Comparison of ENCODE assay signal across 28 cellular contexts in genomic region chr2:241415196-241415595, GRCh38.
"Had no signal": no experiment of that assay in that cellular context is flagged by ENCODE, and none has a peak within 500 bp of the region (broad histone marks: within the 10 kb centered on the region; RNA-seq: fewer than 3 reads in every experiment).

No MANE protein-coding gene starts in this region.

- H3K27me3 ChIP-seq: esophagus squamous epithelium, hepatocyte, spleen, testis, transverse colon, uterus had no signal

- H3K27ac Mint-ChIP-seq: dendritic cell treated with granulocyte-macrophage colony-stimulating factor and Interleukin-4, amounts not matched to agents 40 ng/mL and 50 ng/mL, for 4 days; effector memory CD8-positive, alpha-beta T cell; memory B cell; mesothelial cell of epicardium; natural killer cell; stimulated activated memory B cell treated with anti-CD40 and anti-IgM and Interleukin-4, amounts not matched to agents 10 μg/mL and 1 μg/mL and 100 μg/mL, for 72 hours; stimulated activated naive CD8-positive, alpha-beta T cell treated with anti-CD3 and anti-CD28 coated beads, Interleukin-15, Interleukin-2, amounts not matched to agents 100 ng/mL and 50 ng/mL, for 24 hours had no signal

- H3K4me3 ChIP-seq: esophagus squamous epithelium, hepatocyte, left ventricle myocardium inferior, lower lobe of right lung, prostate gland, spleen, testis, transverse colon, uterus had no signal

- H2AFZ ChIP-seq: hepatocyte, parathyroid adenoma had no signal

- H3K36me3 ChIP-seq: prostate gland, uterus had no signal

- H3K36me3 Mint-ChIP-seq: natural killer cell had no signal

- H3K9me3 Mint-ChIP-seq: dendritic cell treated with granulocyte-macrophage colony-stimulating factor and Interleukin-4, amounts not matched to agents 40 ng/mL and 50 ng/mL, for 4 days; effector memory CD8-positive, alpha-beta T cell; memory B cell; mesothelial cell of epicardium; natural killer cell; neural crest cell; stimulated activated memory B cell treated with anti-CD40 and anti-IgM and Interleukin-4, amounts not matched to agents 10 μg/mL and 1 μg/mL and 100 μg/mL, for 72 hours; stimulated activated naive CD8-positive, alpha-beta T cell treated with anti-CD3 and anti-CD28 coated beads, Interleukin-15, Interleukin-2, amounts not matched to agents 100 ng/mL and 50 ng/mL, for 24 hours had no signal

- H3K4me3 Mint-ChIP-seq: dendritic cell treated with granulocyte-macrophage colony-stimulating factor and Interleukin-4, amounts not matched to agents 40 ng/mL and 50 ng/mL, for 4 days; effector memory CD8-positive, alpha-beta T cell; memory B cell; mesothelial cell of epicardium; natural killer cell; neural crest cell; stimulated activated memory B cell treated with anti-CD40 and anti-IgM and Interleukin-4, amounts not matched to agents 10 μg/mL and 1 μg/mL and 100 μg/mL, for 72 hours; stimulated activated naive CD8-positive, alpha-beta T cell treated with anti-CD3 and anti-CD28 coated beads, Interleukin-15, Interleukin-2, amounts not matched to agents 100 ng/mL and 50 ng/mL, for 24 hours had no signal

- H3K9me3 ChIP-seq: esophagus squamous epithelium, left ventricle myocardium inferior, lower lobe of right lung, prostate gland, spleen, testis, transverse colon, uterus had no signal

- H3K4me1 ChIP-seq: esophagus squamous epithelium, left ventricle myocardium inferior, lower lobe of right lung, prostate gland, uterus had no signal

- H3K4me1 Mint-ChIP-seq: memory B cell; natural killer cell; stimulated activated memory B cell treated with anti-CD40 and anti-IgM and Interleukin-4, amounts not matched to agents 10 μg/mL and 1 μg/mL and 100 μg/mL, for 72 hours had no signal

- H3K27me3 Mint-ChIP-seq: effector memory CD8-positive, alpha-beta T cell; memory B cell; stimulated activated memory B cell treated with anti-CD40 and anti-IgM and Interleukin-4, amounts not matched to agents 10 μg/mL and 1 μg/mL and 100 μg/mL, for 72 hours; stimulated activated naive CD8-positive, alpha-beta T cell treated with anti-CD3 and anti-CD28 coated beads, Interleukin-15, Interleukin-2, amounts not matched to agents 100 ng/mL and 50 ng/mL, for 24 hours had no signal

- H3K27ac ChIP-seq: esophagus squamous epithelium, hepatocyte, left ventricle myocardium inferior, lower lobe of right lung, parathyroid adenoma, prostate gland, spleen, testis, transverse colon, uterus had no signal

- DNase-seq: effector memory CD8-positive, alpha-beta T cell; esophagus squamous epithelium; foreskin fibroblast; kidney; left cardiac atrium; left ventricle myocardium inferior; lower lobe of right lung; natural killer cell; occipital lobe; retina; spleen; stimulated activated CD4-positive, alpha-beta T cell treated with anti-CD3 and anti-CD28 coated beads, Interleukin-15, amount 100 ng/mL, for 24 hours; stimulated activated CD4-positive, alpha-beta T cell treated with anti-CD3 and anti-CD28 coated beads, Interleukin-1b, Interleukin-23, amount 100 ng/mL, for 48 hours; stimulated activated CD4-positive, alpha-beta T cell treated with anti-CD3 and anti-CD28 coated beads, Interleukin-4, amount 100 ng/mL, for 24 hours; transverse colon; uterus had no signal

- H3K4me2 ChIP-seq: hepatocyte had no signal

- FAIRE-seq: colon, kidney had no signal

- H3K79me2 ChIP-seq: hepatocyte had no signal

- H3K9ac ChIP-seq: parathyroid adenoma had no signal

- ATAC-seq: effector memory CD8-positive, alpha-beta T cell; left cardiac atrium; natural killer cell; sciatic nerve; stimulated activated memory B cell treated with anti-CD40 and anti-IgM and Interleukin-4, amounts not matched to agents 10 μg/mL and 1 μg/mL and 100 μg/mL, for 72 hours had no signal
